ENCODE assay signal across 8 cellular contexts in the genomic region with DNA sequence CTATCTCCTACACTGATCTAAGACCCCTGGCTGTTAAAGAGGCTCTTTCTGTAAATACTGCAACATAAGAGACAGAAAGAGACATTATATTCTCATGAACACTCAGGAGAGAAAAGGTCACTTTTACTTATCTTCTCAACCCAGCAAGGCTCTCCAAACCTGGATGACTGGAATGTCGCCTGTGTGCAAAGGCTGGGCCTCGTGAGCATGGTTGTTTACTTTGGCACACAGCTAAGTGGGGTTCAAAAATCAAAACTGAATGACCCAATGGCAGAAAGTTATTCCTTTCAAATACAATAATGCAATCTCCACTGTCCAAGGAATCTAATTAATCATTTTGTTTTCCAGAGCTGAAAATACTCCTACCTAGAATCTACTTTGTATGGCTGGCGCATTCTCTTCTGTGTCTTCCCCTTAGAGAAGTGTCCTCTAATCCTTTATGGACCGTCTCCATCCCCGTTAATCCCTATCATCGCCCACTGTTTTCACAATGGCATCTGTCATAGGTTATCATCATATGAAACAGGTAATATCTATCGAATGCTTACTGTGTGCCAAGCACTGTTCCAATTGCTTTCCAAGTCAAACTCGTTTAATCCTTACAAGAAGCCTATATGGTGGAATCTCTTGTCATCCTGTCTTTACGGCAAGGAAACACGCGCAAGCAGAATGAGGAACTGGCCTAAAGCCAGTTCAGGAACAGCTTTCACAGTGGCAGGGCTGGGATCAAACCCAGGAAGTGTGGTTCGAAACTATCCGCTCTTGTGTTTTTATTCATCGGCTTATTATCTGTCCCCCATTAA. TPM values are rescaled to one million over a fixed set of nuclear protein-coding genes. Genes with fewer than 3 reads are reported as not detected.
DNase-seq lines count a peak whose midpoint lies in the region; ATAC-seq, FAIRE-seq and TF ChIP-seq lines count a peak whose summit lies in the region.

No MANE protein-coding gene starts in this region.

- H3K9me3 ChIP-seq in A549: no peaks in the 10 kb centered on the region

- POLR2A ChIA-PET in A549 (lab: Yijun Ruan, JAX): no interaction called here

- no peak for DNase-seq in A549 (ENCODE audit: low read depth in 1 of 2, low spot score in 1 of 2)
- DNase-seq in HFF-Myc (ENCODE audit: extremely low read depth, low read depth): no peak
- no peak for DNase-seq in activated naive CD8-positive, alpha-beta T cell treated with anti-CD3 and anti-CD28 coated beads for 36 hours
- DNase-seq in medulla oblongata (ENCODE audit: extremely low spot score): peak; percentile 17
- no peak for DNase-seq in effector CD8-positive, alpha-beta T cell (lab: John Stamatoyannopoulos, UW)
- DNase-seq in NCI-H345 (lab: John Stamatoyannopoulos, UW): no peak

- no peak for TF ChIP-seq RAD21 in A549 (conservative IDR thresholded peaks at IDR 0.05 in 1 of 2, IDR thresholded peaks at IDR 0.05 in 1 of 2)

- peaks cover 18% of the 10 kb centered on the region for H3K36me3 Mint-ChIP-seq in activated naive CD8-positive, alpha-beta T cell treated with anti-CD3 and anti-CD28 coated beads for 36 hours

- H3K4me3 ChIP-seq in A549: peak overlapping the region; percentile 90
- H3K4me3 ChIP-seq in HFF-Myc (replicated peaks; ENCODE audit: low read depth, low read length): peak overlapping the region; percentile 74

- CTCF ChIA-PET in A549 (lab: Yijun Ruan, JAX): no interaction called here

- no peak for TF ChIP-seq EP300 in A549 (IDR thresholded peaks at IDR 0.05)

- no peak overlapping the region for H3K27ac Mint-ChIP-seq in activated naive CD8-positive, alpha-beta T cell treated with anti-CD3 and anti-CD28 coated beads for 36 hours

- no peak for ATAC-seq in A549
- no peak for ATAC-seq in HG02588 (IDR thresholded peaks at IDR 0.05; ENCODE audit: unreplicated experiment)
- ATAC-seq in HG03342 (IDR thresholded peaks at IDR 0.05; ENCODE audit: unreplicated experiment): no peak

- no peak overlapping the region; a peak in 1 of 6 replicates for H3K27ac ChIP-seq in A549

- H3K9me3 Mint-ChIP-seq in activated naive CD8-positive, alpha-beta T cell treated with anti-CD3 and anti-CD28 coated beads for 36 hours: no peaks in the 10 kb centered on the region

- H3K4me2 ChIP-seq in A549: peak overlapping the region; percentile 84

- peak overlapping the region; percentile 98 for H3K4me3 Mint-ChIP-seq in activated naive CD8-positive, alpha-beta T cell treated with anti-CD3 and anti-CD28 coated beads for 36 hours

- H3K27me3 Mint-ChIP-seq in activated naive CD8-positive, alpha-beta T cell treated with anti-CD3 and anti-CD28 coated beads for 36 hours: no peaks in the 10 kb centered on the region

- 91% methylated on average over 14 of the region's 14 CpGs for WGBS in A549 (ENCODE audit: missing lambda C conversion rate)

- no peak for FAIRE-seq in A549 (lab: Jason Lieb, UNC)

- TF ChIP-seq CTCF in A549 (IDR thresholded peaks at IDR 0.05) (no peak), HFF-Myc (IDR thresholded peaks at IDR 0.05; ENCODE audit: low read depth, low read length, missing control alignments) (no peak)

- H3K4me1 Mint-ChIP-seq in activated naive CD8-positive, alpha-beta T cell treated with anti-CD3 and anti-CD28 coated beads for 36 hours: peaks cover 31% of the 10 kb centered on the region

- H3K4me1 ChIP-seq in A549: peaks cover 14% of the 10 kb centered on the region

- no peak for TF ChIP-seq POLR2A in A549 (IDR thresholded peaks at IDR 0.05; ENCODE audit: low read length)

TF ChIP-seq in A549, 52 proteins besides CTCF, POLR2A, EP300 and RAD21:
- TF ChIP-seq, protein P1, sequence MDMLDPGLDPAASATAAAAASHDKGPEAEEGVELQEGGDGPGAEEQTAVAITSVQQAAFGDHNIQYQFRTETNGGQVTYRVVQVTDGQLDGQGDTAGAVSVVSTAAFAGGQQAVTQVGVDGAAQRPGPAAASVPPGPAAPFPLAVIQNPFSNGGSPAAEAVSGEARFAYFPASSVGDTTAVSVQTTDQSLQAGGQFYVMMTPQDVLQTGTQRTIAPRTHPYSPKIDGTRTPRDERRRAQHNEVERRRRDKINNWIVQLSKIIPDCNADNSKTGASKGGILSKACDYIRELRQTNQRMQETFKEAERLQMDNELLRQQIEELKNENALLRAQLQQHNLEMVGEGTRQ (IDR thresholded peaks at IDR 0.05): no peak
- no peak for TF ChIP-seq MYC (IDR thresholded peaks at IDR 0.05; ENCODE audit: borderline replicate concordance, low read length)
- no peak for TF ChIP-seq TFCP2L1 (CRISPR knock-in tag; IDR thresholded peaks at IDR 0.05)
- no peak for TF ChIP-seq POLR2AphosphoS2 (conservative IDR thresholded peaks at IDR 0.05; ENCODE audit: low read length)
- no peak for TF ChIP-seq ZFP36 (IDR thresholded peaks at IDR 0.05; ENCODE audit: borderline replicate concordance, partially characterized antibody)
- no peak for TF ChIP-seq RNF2 (IDR thresholded peaks at IDR 0.05; ENCODE audit: borderline replicate concordance, low read depth)
- TF ChIP-seq NFE2L2 (conservative IDR thresholded peaks at IDR 0.05; ENCODE audit: low read length): no peak
- no peak for TF ChIP-seq CHD4 (IDR thresholded peaks at IDR 0.05; ENCODE audit: borderline replicate concordance)
- TF ChIP-seq, protein P2, sequence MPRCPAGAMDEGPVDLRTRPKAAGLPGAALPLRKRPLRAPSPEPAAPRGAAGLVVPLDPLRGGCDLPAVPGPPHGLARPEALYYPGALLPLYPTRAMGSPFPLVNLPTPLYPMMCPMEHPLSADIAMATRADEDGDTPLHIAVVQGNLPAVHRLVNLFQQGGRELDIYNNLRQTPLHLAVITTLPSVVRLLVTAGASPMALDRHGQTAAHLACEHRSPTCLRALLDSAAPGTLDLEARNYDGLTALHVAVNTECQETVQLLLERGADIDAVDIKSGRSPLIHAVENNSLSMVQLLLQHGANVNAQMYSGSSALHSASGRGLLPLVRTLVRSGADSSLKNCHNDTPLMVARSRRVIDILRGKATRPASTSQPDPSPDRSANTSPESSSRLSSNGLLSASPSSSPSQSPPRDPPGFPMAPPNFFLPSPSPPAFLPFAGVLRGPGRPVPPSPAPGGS (IDR thresholded peaks at IDR 0.05): no peak
- no peak for TF ChIP-seq HDAC2 (IDR thresholded peaks at IDR 0.05)
- TF ChIP-seq, protein P3, sequence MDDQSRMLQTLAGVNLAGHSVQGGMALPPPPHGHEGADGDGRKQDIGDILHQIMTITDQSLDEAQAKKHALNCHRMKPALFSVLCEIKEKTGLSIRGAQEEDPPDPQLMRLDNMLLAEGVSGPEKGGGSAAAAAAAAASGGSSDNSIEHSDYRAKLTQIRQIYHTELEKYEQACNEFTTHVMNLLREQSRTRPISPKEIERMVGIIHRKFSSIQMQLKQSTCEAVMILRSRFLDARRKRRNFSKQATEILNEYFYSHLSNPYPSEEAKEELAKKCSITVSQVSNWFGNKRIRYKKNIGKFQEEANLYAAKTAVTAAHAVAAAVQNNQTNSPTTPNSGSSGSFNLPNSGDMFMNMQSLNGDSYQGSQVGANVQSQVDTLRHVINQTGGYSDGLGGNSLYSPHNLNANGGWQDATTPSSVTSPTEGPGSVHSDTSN (IDR thresholded peaks at IDR 0.05): no peak
- TF ChIP-seq NR3C1 (IDR thresholded peaks at IDR 0.05): no peak
- TF ChIP-seq ZNF302 (CRISPR knock-in tag; IDR thresholded peaks at IDR 0.05): no peak
- TF ChIP-seq KDM1A (IDR thresholded peaks at IDR 0.05; ENCODE audit: low read depth): no peak
TF ChIP-seq in A549: peak in this region for 0.

RNA-seq across cellular contexts. Expression of a gene that starts 1.3 kb away (rescaled TPM):
- polyA plus RNA-seq in A549 (2011; rRNA removed) (3.0 and 4.2 TPM in 2 replicates), A549 (2017; fragmentation: RNase III; extraction: RNeasy Plus Mini Kit Qiagen cat#74134 plus additional on column Dnase treatment) (4.5 to 5.0 TPM (median 4.7 TPM) in 3 replicates)
- 2.1 and 2.7 TPM in 2 replicates for polyA plus RNA-seq in A549 (2012; cell fraction: cytosol; rRNA removed)
- 11.0 and 11.3 TPM in 2 replicates for polyA plus RNA-seq in A549 (2012; cell fraction: nucleus; rRNA removed)
- polyA minus RNA-seq in A549 (2011; rRNA and poly(A)+ RNA removed): 5.2 and 6.6 TPM in 2 replicates
- total RNA-seq in activated naive CD8-positive, alpha-beta T cell treated with anti-CD3 and anti-CD28 coated beads for 36 hours: 1 to 10 TPM; 9.1 to 9.3 TPM

RNA-seq across cellular contexts. Expression of a gene that starts 32.9 kb away (rescaled TPM):
- polyA plus RNA-seq in A549 (2011; rRNA removed) (0.03 and 0.04 TPM in 2 replicates), A549 (2017; fragmentation: RNase III; extraction: RNeasy Plus Mini Kit Qiagen cat#74134 plus additional on column Dnase treatment) (0.03 TPM in 1 of 3 replicates, not detected in the others)
- polyA plus RNA-seq in A549 (2012; cell fraction: cytosol; rRNA removed): under 0.01 and 0.01 TPM in 2 replicates
- polyA plus RNA-seq in A549 (2012; cell fraction: nucleus; rRNA removed): 0.02 and 0.05 TPM in 2 replicates
- 0.04 TPM in 1 of 2 replicates, not detected in the other for polyA minus RNA-seq in A549 (2011; rRNA and poly(A)+ RNA removed)
- total RNA-seq in activated naive CD8-positive, alpha-beta T cell treated with anti-CD3 and anti-CD28 coated beads for 36 hours: 10 to 100 TPM; 12.3 to 12.5 TPM

RNA-seq across cellular contexts. Expression of a gene that starts 44.4 kb away (rescaled TPM):
- 6.3 and 10.0 TPM in 2 replicates for polyA plus RNA-seq in A549 (2011; rRNA removed)
- 7.3 and 9.0 TPM in 2 replicates for polyA plus RNA-seq in A549 (2012; cell fraction: cytosol; rRNA removed)
- 33.3 and 33.9 TPM in 2 replicates for polyA plus RNA-seq in A549 (2012; cell fraction: nucleus; rRNA removed)
- polyA plus RNA-seq in A549 (2017; fragmentation: RNase III; extraction: RNeasy Plus Mini Kit Qiagen cat#74134 plus additional on column Dnase treatment): 5.4 to 7.5 TPM (median 7.2 TPM) in 3 replicates
- 23.8 and 31.2 TPM in 2 replicates for polyA minus RNA-seq in A549 (2011; rRNA and poly(A)+ RNA removed)
- 1 to 10 TPM; 4.6 to 5.8 TPM for total RNA-seq in activated naive CD8-positive, alpha-beta T cell treated with anti-CD3 and anti-CD28 coated beads for 36 hours
